In genomic region chr1:223730471-223730870, GRCh38 we compare ENCODE assay signal across 2 cellular contexts.
TF ChIP-seq lines count a peak whose summit lies in the region.

No MANE protein-coding gene starts in this region.

TF ChIP-seq in A549, 52 proteins besides CTCF, POLR2A, EP300 and RAD21:
- TF ChIP-seq HMGXB4 (CRISPR knock-in tag; IDR thresholded peaks at IDR 0.05; ENCODE audit: borderline replicate concordance) (no peak), SREBF2 (IDR thresholded peaks at IDR 0.05) (no peak), MAX (IDR thresholded peaks at IDR 0.05) (no peak), USF2 (IDR thresholded peaks at IDR 0.05) (no peak), ZFP36 (IDR thresholded peaks at IDR 0.05; ENCODE audit: borderline replicate concordance, partially characterized antibody) (no peak), HDAC2 (IDR thresholded peaks at IDR 0.05) (no peak), MYC (IDR thresholded peaks at IDR 0.05; ENCODE audit: borderline replicate concordance, low read length) (no peak), TFCP2L1 (CRISPR knock-in tag; IDR thresholded peaks at IDR 0.05) (no peak), HES2 (IDR thresholded peaks at IDR 0.05) (no peak), NPAS2 (CRISPR knock-in tag; IDR thresholded peaks at IDR 0.05; ENCODE audit: borderline replicate concordance) (no peak), EHF (CRISPR knock-in tag; IDR thresholded peaks at IDR 0.05) (no peak), FOXS1 (CRISPR knock-in tag; IDR thresholded peaks at IDR 0.05) (no peak), HEYL (CRISPR knock-in tag; IDR thresholded peaks at IDR 0.05) (no peak), NFE2L2 (conservative IDR thresholded peaks at IDR 0.05; ENCODE audit: low read length) (no peak)

TF ChIP-seq in IMR-90, 13 proteins besides CTCF, POLR2A, EP300 and RAD21:
- TF ChIP-seq USF2 (IDR thresholded peaks at IDR 0.05; ENCODE audit: low read depth, low read length) (peak; percentile 56; the same call in 1 of the 2 replicates), RCOR1 (IDR thresholded peaks at IDR 0.05; ENCODE audit: insufficient replicate concordance, low read length) (no peak), CHD1 (IDR thresholded peaks at IDR 0.05; ENCODE audit: low read depth, low read length) (no peak)
